ENCODE assay signal across 1 cellular context in the genomic region with DNA sequence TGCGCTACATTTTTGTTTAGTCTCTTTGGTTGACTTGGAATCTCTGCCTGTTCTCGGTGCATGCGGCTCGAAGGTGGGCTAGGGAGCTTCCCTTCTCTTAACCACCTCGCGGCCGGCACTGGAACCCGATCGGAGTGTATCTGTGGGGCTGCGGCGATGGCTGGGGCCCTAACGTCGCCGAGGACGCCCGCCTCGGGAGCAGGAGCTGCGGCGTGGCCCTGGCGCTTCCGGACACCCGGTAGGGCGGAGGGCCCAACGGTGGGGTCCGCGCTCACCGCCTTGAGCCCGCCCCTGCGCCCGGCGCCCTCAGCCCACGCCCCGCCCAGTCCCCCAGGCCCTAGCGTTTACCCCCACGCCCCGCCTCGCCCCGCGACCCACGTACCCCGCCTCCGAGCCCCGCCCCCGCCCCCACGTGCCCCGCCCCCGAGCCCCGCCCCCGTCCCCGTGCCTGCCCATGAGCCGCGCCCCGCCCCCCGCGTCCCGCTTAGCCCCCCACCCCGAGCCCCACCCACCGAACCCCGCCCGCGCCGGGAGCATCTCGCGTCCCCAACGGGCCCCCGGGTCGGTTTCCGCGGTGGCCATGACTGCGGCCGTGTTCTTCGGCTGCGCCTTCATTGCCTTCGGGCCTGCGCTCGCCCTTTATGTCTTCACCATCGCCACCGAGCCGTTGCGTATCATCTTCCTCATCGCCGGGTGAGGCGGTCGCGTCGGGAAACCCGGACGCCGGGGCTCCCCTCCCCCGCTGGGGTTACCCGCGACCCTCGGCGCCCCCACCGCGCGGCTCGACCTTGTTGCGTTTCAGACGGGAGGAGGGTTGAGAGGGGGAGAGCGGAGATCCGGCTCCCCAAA.
TF ChIP-seq lines count a peak whose summit lies in the region.

APH1B (plus strand) TSS at position 562 of the 849 bp plus-strand sequence; CDS start at position 581, 19 bp downstream.

TF ChIP-seq in HEK293, 187 proteins besides CTCF, POLR2A, EP300 and RAD21 (continued from another document):
- 0 out of 2 replicates have a peak, but pooled peaks have one; percentile 16 for TF ChIP-seq ZBTB11 (tag by site-specific recombination; conservative IDR thresholded peaks at IDR 0.05; ENCODE audit: low read depth)
- no peak for TF ChIP-seq ZSCAN30 (tag by site-specific recombination; IDR thresholded peaks at IDR 0.05)
- TF ChIP-seq ZNF398 (tag by site-specific recombination; IDR thresholded peaks at IDR 0.05): peak; percentile 49
